15 cellular contexts compared by ENCODE assay signal in the genomic region with DNA sequence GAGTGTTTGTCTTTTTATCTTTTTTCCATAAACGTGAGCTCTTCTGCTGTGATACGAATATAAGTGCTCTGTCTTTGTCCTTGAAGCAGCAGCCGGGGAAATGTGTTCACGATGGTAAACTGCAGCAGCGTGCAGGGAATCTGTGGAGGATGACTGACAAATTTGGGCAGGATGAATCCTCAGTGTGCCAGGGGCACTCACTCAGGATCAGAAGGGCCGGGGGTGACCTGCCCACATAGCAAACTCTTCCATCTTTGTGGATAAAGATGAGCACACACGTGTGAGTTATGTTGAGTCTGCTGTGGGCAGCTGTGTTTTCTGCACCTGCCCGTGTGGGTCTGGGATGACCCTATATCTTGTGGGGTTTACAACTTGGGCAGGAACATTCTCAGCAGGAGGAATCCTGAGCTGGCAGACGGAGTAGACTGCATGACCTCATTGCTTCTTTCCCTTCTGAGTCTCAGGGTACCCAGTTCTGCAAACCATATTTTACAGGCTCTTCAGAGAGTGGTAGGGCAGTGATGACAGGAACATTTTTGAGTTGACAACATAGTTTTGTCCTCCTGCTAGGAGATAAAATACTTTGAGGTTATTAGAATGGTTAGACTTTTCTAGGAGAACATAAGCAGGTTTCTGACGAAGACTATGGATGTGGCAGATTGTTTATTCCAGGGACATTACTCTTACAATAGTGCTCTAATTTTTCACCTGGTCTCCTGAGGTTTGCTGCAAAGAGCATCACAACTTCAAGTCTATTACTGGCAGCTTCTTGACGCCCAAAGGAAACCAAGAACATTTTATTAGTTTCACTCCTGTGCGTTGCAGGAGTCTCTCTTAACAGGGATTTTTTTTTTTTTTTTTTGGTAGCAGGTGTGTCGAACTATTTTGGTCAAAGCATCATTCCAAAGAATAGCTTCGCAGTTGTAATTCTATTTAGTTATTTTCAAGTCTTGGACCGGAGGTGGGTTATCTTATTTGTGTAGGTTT. TPM values are rescaled to one million over a fixed set of nuclear protein-coding genes. Genes with fewer than 3 reads are reported as not detected.
DNase-seq lines count a peak whose midpoint lies in the region; TF ChIP-seq lines count a peak whose summit lies in the region.
"Had no signal": no experiment of that assay in that cellular context is flagged by ENCODE, and none has a peak within 500 bp of the region (broad histone marks: within the 10 kb centered on the region; RNA-seq: fewer than 3 reads in every experiment).

No MANE protein-coding gene starts in this region.

- H3K4me1 Mint-ChIP-seq in nephron = peaks cover 23% of the 10 kb centered on the region

- DNase-seq in NCI-H1417 (lab: John Stamatoyannopoulos, UW) = peak; percentile 60 to 80 (median 62)
- DNase-seq in NCI-H1417 treated with DMSO at 0.1 percent for 48 hours (lab: John Stamatoyannopoulos, UW) = no peak
- no peak for DNase-seq in uterus
- DNase-seq in NCI-H2107 treated with DMSO at 0.1 percent for 48 hours (lab: John Stamatoyannopoulos, UW; ENCODE audit: unreplicated experiment) = no peak
- DNase-seq in NCI-H128 (lab: John Stamatoyannopoulos, UW; ENCODE audit: unreplicated experiment) = no peak
- DNase-seq in NK-92 (lab: John Stamatoyannopoulos, UW; ENCODE audit: unreplicated experiment) = no peak
- DNase-seq: activated CD4-positive, alpha-beta T cell treated with anti-CD3 and anti-CD28 coated beads for 1 hour; DMS 273 treated with DMSO at 0.1 percent for 48 hours; left colon; pancreas; stimulated activated CD4-positive, alpha-beta T cell treated with anti-CD3 and anti-CD28 coated beads, Interleukin-1b, Interleukin-23, amount 100 ng/mL, for 48 hours had no signal

- TF ChIP-seq CTCF in nephron (IDR thresholded peaks at IDR 0.05; ENCODE audit: unreplicated experiment in 3 of 3) (no peak), uterus (IDR thresholded peaks at IDR 0.05) (no peak)

- H3K9me3 ChIP-seq in uterus = no peaks in the 10 kb centered on the region
- H3K9me3 ChIP-seq: pancreas had no signal

- no peaks in the 10 kb centered on the region for H3K4me1 ChIP-seq in uterus
- H3K4me1 ChIP-seq: pancreas had no signal

- no peaks in the 10 kb centered on the region for H3K36me3 ChIP-seq in uterus
- H3K36me3 ChIP-seq: pancreas had no signal

- H3K27ac ChIP-seq in cingulate gyrus (ENCODE audit: low read depth, low read length) (peak overlapping the region; percentile 90), uterus (peak overlapping the region; percentile 44 to 54)
- H3K27ac ChIP-seq: pancreas had no signal

- H3K36me3 Mint-ChIP-seq in nephron (ENCODE audit: low read depth) = no peaks in the 10 kb centered on the region

- H3K9me3 Mint-ChIP-seq in nephron = no peaks in the 10 kb centered on the region
- H3K9me3 Mint-ChIP-seq: activated T-helper 1 cell treated with anti-CD3 and anti-CD28 coated beads, Interleukin-12 subunit alpha, Interleukin-12 subunit beta, Interleukin-2, Interleukin-4 antibody, amounts not matched to agents 30 ng/mL and 10 ng/mL and 1 ng/mL, durations not matched to agents 14 hours and 24 hours and 36 hours had no signal

- H3K4me3 ChIP-seq in uterus = peak overlapping the region in 1 of 2 donors; percentile 25
- H3K4me3 ChIP-seq: pancreas had no signal

- H3K4me3 Mint-ChIP-seq in nephron = peak overlapping the region; percentile 42 to 60 (median 57)
- H3K4me3 Mint-ChIP-seq: activated T-helper 1 cell treated with anti-CD3 and anti-CD28 coated beads, Interleukin-12 subunit alpha, Interleukin-12 subunit beta, Interleukin-2, Interleukin-4 antibody, amounts not matched to agents 30 ng/mL and 10 ng/mL and 1 ng/mL, durations not matched to agents 14 hours and 24 hours and 36 hours had no signal

- intact Hi-C loops in uterus (cut with DNase I; ENCODE audit: low total_unique reads) = no loop called here

- H3K27me3 ChIP-seq in uterus = no peaks in the 10 kb centered on the region

- no peak for TF ChIP-seq POLR2A in uterus (IDR thresholded peaks at IDR 0.05)

- peaks cover 20% of the 10 kb centered on the region for H3K27me3 Mint-ChIP-seq in nephron (ENCODE audit: low read depth)

- no peak overlapping the region for H3K27ac Mint-ChIP-seq in nephron
- H3K27ac Mint-ChIP-seq: activated T-helper 1 cell treated with anti-CD3 and anti-CD28 coated beads, Interleukin-12 subunit alpha, Interleukin-12 subunit beta, Interleukin-2, Interleukin-4 antibody, amounts not matched to agents 30 ng/mL and 10 ng/mL and 1 ng/mL, durations not matched to agents 14 hours and 24 hours and 36 hours had no signal

RNA-seq across cellular contexts. Expression of a gene that starts 0.9 kb away (rescaled TPM):
- total RNA-seq in uterus = 10 to 100 TPM in 1 of 4 donors, 1 to 10 TPM in 1, under 1 TPM in 1, not detected in 1; under 0.01 to 18.5 (median 1.4) TPM
- total RNA-seq: activated T-helper 1 cell treated with anti-CD3 and anti-CD28 coated beads, Interleukin-12 subunit alpha, Interleukin-12 subunit beta, Interleukin-2, Interleukin-4 antibody, amounts not matched to agents 30 ng/mL and 10 ng/mL and 1 ng/mL, durations not matched to agents 14 hours and 24 hours and 36 hours; NCI-H460 had no signal

Comparison
In these comparisons a context has a peak if more than half of its experiments do, and no peak if none do; other contexts are left out.
1. DNase-seq: peak in NCI-H1417 (3 of 3); none in NCI-H1417 treated with DMSO at 0.1 percent for 48 hours (single experiment), uterus (0 of 2), NCI-H2107 treated with DMSO at 0.1 percent for 48 hours (single experiment), NCI-H128 (single experiment) and NK-92 (single experiment).